Comparison of ENCODE assay signal across 2 cellular contexts in the genomic region with DNA sequence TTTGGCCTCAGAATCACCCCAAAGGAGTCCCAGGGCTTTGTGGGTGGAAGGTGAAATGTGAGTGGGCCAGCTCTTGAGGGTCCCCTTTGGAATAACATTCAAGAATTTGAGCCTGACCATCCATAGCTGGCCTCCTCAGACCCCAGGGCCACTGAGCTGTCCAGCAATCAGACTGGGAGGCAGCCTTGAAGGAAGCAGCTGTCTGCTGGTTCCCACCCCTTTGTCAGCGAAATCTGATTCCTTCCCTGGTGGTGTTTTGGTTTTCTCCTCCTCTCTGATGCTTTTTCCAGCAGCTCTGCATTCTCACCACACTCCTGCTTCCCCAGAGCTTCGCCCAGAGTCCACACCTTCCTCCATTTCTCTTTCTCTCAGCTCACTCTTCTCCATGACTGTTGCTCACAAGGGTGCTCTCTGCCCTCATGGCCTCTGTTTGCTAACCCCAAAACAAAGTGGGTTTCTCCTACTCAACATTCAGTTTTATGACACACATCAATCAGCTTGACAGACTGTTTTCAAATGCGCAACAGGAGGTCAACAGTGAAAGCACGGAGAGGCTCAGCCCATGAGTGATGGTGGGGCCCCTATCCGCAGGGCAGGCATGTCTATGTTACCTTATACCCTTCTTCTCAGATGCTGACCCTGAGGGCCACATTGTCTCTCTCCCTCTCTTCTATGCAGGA.
A peak's percentile ranks its signal among the peaks of the same experiment; 100 is the strongest.
TF ChIP-seq lines count a peak whose summit lies in the region.

No MANE protein-coding gene starts in this region.

TF ChIP-seq in GM23338, 12 proteins besides CTCF, POLR2A, EP300 and RAD21:
- TF ChIP-seq, protein P1, sequence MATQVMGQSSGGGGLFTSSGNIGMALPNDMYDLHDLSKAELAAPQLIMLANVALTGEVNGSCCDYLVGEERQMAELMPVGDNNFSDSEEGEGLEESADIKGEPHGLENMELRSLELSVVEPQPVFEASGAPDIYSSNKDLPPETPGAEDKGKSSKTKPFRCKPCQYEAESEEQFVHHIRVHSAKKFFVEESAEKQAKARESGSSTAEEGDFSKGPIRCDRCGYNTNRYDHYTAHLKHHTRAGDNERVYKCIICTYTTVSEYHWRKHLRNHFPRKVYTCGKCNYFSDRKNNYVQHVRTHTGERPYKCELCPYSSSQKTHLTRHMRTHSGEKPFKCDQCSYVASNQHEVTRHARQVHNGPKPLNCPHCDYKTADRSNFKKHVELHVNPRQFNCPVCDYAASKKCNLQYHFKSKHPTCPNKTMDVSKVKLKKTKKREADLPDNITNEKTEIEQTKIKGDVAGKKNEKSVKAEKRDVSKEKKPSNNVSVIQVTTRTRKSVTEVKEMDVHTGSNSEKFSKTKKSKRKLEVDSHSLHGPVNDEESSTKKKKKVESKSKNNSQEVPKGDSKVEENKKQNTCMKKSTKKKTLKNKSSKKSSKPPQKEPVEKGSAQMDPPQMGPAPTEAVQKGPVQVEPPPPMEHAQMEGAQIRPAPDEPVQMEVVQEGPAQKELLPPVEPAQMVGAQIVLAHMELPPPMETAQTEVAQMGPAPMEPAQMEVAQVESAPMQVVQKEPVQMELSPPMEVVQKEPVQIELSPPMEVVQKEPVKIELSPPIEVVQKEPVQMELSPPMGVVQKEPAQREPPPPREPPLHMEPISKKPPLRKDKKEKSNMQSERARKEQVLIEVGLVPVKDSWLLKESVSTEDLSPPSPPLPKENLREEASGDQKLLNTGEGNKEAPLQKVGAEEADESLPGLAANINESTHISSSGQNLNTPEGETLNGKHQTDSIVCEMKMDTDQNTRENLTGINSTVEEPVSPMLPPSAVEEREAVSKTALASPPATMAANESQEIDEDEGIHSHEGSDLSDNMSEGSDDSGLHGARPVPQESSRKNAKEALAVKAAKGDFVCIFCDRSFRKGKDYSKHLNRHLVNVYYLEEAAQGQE (IDR thresholded peaks at IDR 0.05; ENCODE audit: unreplicated experiment): peak; percentile 61
- no peak for TF ChIP-seq NANOG (IDR thresholded peaks at IDR 0.05; ENCODE audit: borderline replicate concordance)

TF ChIP-seq in SK-N-SH, 30 proteins besides CTCF, POLR2A, EP300 and RAD21 (continued from another document):
- TF ChIP-seq, protein P2, sequence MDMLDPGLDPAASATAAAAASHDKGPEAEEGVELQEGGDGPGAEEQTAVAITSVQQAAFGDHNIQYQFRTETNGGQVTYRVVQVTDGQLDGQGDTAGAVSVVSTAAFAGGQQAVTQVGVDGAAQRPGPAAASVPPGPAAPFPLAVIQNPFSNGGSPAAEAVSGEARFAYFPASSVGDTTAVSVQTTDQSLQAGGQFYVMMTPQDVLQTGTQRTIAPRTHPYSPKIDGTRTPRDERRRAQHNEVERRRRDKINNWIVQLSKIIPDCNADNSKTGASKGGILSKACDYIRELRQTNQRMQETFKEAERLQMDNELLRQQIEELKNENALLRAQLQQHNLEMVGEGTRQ (IDR thresholded peaks at IDR 0.05; ENCODE audit: borderline replicate concordance, low read depth, low read length): no peak
- no peak for TF ChIP-seq RXRA (IDR thresholded peaks at IDR 0.05; ENCODE audit: borderline replicate concordance, low read depth)
- TF ChIP-seq, protein P3, sequence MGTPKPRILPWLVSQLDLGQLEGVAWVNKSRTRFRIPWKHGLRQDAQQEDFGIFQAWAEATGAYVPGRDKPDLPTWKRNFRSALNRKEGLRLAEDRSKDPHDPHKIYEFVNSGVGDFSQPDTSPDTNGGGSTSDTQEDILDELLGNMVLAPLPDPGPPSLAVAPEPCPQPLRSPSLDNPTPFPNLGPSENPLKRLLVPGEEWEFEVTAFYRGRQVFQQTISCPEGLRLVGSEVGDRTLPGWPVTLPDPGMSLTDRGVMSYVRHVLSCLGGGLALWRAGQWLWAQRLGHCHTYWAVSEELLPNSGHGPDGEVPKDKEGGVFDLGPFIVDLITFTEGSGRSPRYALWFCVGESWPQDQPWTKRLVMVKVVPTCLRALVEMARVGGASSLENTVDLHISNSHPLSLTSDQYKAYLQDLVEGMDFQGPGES (IDR thresholded peaks at IDR 0.05; ENCODE audit: low read depth, low read length): no peak
